15 cellular contexts compared by ENCODE assay signal in genomic region chr3:45761831-45762230, GRCh38. TPM values are rescaled to one million over a fixed set of nuclear protein-coding genes. Genes with fewer than 3 reads are reported as not detected.
"Had no signal": no experiment of that assay in that cellular context is flagged by ENCODE, and none has a peak within 500 bp of the region (broad histone marks: within the 10 kb centered on the region; RNA-seq: fewer than 3 reads in every experiment).

No MANE protein-coding gene starts in this region.

- H3K27me3 ChIP-seq: breast epithelium, MG63 had no signal

- H3K36me3 ChIP-seq: breast epithelium, MG63 had no signal

- H3K9me3 Mint-ChIP-seq: activated naive CD4-positive, alpha-beta T cell treated with anti-CD3 and anti-CD28 coated beads, Interleukin-2, amount 50 U/mL, for 24 hours; activated T-cell treated with anti-CD3 and anti-CD28 coated beads, Interleukin-2, amount 50 U/mL, for 24 hours; activated T-helper 1 cell treated with anti-CD3 and anti-CD28 coated beads, Interleukin-12 subunit alpha, Interleukin-12 subunit beta, Interleukin-2, Interleukin-4 antibody, amounts not matched to agents 30 ng/mL and 10 ng/mL and 1 ng/mL, durations not matched to agents 14 hours and 24 hours and 36 hours; T-helper 1 cell treated with Interleukin-12 subunit alpha and Interleukin-12 subunit beta and Interleukin-4 antibody, amounts not matched to agents 30 μg/mL and 1 μg/mL, for 36 hours had no signal

- H3K4me1 Mint-ChIP-seq: activated naive CD4-positive, alpha-beta T cell treated with anti-CD3 and anti-CD28 coated beads, Interleukin-2, amount 50 U/mL, for 24 hours had no signal

- H3K4me3 ChIP-seq: breast epithelium, MG63 had no signal

- H3K36me3 Mint-ChIP-seq: activated naive CD4-positive, alpha-beta T cell treated with anti-CD3 and anti-CD28 coated beads, Interleukin-2, amount 50 U/mL, for 24 hours had no signal

- H3K27ac ChIP-seq: breast epithelium had no signal

- H3K4me3 Mint-ChIP-seq: activated CD8-positive, alpha-beta T cell treated with anti-CD3 and anti-CD28 coated beads, Interleukin-2, amount 10 ng/mL, durations not matched to agents 7 days and 5 days; activated naive CD4-positive, alpha-beta T cell treated with anti-CD3 and anti-CD28 coated beads, Interleukin-2, amount 50 U/mL, for 24 hours; activated T-cell treated with anti-CD3 and anti-CD28 coated beads, Interleukin-2, amount 50 U/mL, for 24 hours; activated T-helper 1 cell treated with anti-CD3 and anti-CD28 coated beads, Interleukin-12 subunit alpha, Interleukin-12 subunit beta, Interleukin-2, Interleukin-4 antibody, amounts not matched to agents 30 ng/mL and 10 ng/mL and 1 ng/mL, durations not matched to agents 14 hours and 24 hours and 36 hours; T-helper 1 cell treated with Interleukin-12 subunit alpha and Interleukin-12 subunit beta and Interleukin-4 antibody, amounts not matched to agents 30 μg/mL and 1 μg/mL, for 36 hours had no signal

- H3K4me1 ChIP-seq: breast epithelium had no signal

- H3K9me3 ChIP-seq: breast epithelium, MG63 had no signal

- DNase-seq: activated CD8-positive, alpha-beta memory T cell treated with anti-CD3 and anti-CD28 coated beads, Interleukin-2, amount 50 U/mL, for 48 hours; activated effector memory CD4-positive, alpha-beta T cell treated with Interleukin-2 at 50 U/mL for 16 hours; activated naive CD4-positive, alpha-beta T cell; aorta; NCI-H1436 treated with DMSO at 0.1 percent for 48 hours; NCI-H187 had no signal

- H3K27ac Mint-ChIP-seq: activated CD8-positive, alpha-beta T cell treated with anti-CD3 and anti-CD28 coated beads, Interleukin-2, amount 10 ng/mL, durations not matched to agents 7 days and 5 days; activated naive CD4-positive, alpha-beta T cell treated with anti-CD3 and anti-CD28 coated beads, Interleukin-2, amount 50 U/mL, for 24 hours; activated T-cell treated with anti-CD3 and anti-CD28 coated beads, Interleukin-2, amount 50 U/mL, for 24 hours; activated T-helper 1 cell treated with anti-CD3 and anti-CD28 coated beads, Interleukin-12 subunit alpha, Interleukin-12 subunit beta, Interleukin-2, Interleukin-4 antibody, amounts not matched to agents 30 ng/mL and 10 ng/mL and 1 ng/mL, durations not matched to agents 14 hours and 24 hours and 36 hours; T-helper 1 cell treated with Interleukin-12 subunit alpha and Interleukin-12 subunit beta and Interleukin-4 antibody, amounts not matched to agents 30 μg/mL and 1 μg/mL, for 36 hours had no signal

- H3K27me3 Mint-ChIP-seq: activated naive CD4-positive, alpha-beta T cell treated with anti-CD3 and anti-CD28 coated beads, Interleukin-2, amount 50 U/mL, for 24 hours had no signal

RNA-seq across cellular contexts. Expression of gene SLC6A20, which starts 34.5 kb away (rescaled TPM):
- total RNA-seq: activated CD8-positive, alpha-beta T cell treated with anti-CD3 and anti-CD28 coated beads, Interleukin-2, amount 10 ng/mL, durations not matched to agents 7 days and 5 days; activated T-helper 1 cell treated with anti-CD3 and anti-CD28 coated beads, Interleukin-12 subunit alpha, Interleukin-12 subunit beta, Interleukin-2, Interleukin-4 antibody, amounts not matched to agents 30 ng/mL and 10 ng/mL and 1 ng/mL, durations not matched to agents 14 hours and 24 hours and 36 hours; PC-3; SK-MEL-5 had no signal
